Comparison of ENCODE assay signal across 13 cellular contexts in genomic region chrX:9899640-9900075, GRCh38.
DNase-seq lines count a peak whose midpoint lies in the region; ATAC-seq and TF ChIP-seq lines count a peak whose summit lies in the region.
"Had no signal": no experiment of that assay in that cellular context is flagged by ENCODE, and none has a peak within 500 bp of the region (broad histone marks: within the 10 kb centered on the region; RNA-seq: fewer than 3 reads in every experiment).

No MANE protein-coding gene starts in this region.

- no peak overlapping the region for H2AFZ ChIP-seq in fibroblast of lung (ENCODE audit: low read length)

- no peaks in the 10 kb centered on the region for H3K4me1 Mint-ChIP-seq in activated CD4-positive, alpha-beta T cell treated with anti-CD3 and anti-CD28 coated beads, Interleukin-2, amount 10 ng/mL, durations not matched to agents 24 days and 14 days
- H3K4me1 Mint-ChIP-seq: B cell; central memory CD8-positive, alpha-beta T cell had no signal

- H3K36me3 ChIP-seq in fibroblast of lung (ENCODE audit: control insufficient read depth, insufficient read depth, low read length) (no peaks in the 10 kb centered on the region), sigmoid colon (no peaks in the 10 kb centered on the region)

- no peaks in the 10 kb centered on the region for H3K36me3 Mint-ChIP-seq in activated CD4-positive, alpha-beta T cell treated with anti-CD3 and anti-CD28 coated beads, Interleukin-2, amount 10 ng/mL, durations not matched to agents 24 days and 14 days (ENCODE audit: low read depth)

- H3K9ac ChIP-seq in fibroblast of lung (ENCODE audit: insufficient read depth, low read length) = no peak overlapping the region

- H3K4me1 ChIP-seq in fibroblast of lung (ENCODE audit: control insufficient read depth, extremely low read depth, insufficient read depth, low read length) (peaks cover 12% of the 10 kb centered on the region), sigmoid colon (peaks cover 0 to 8% (median 4%) of the 10 kb centered on the region in 4 donors)

- no peak for TF ChIP-seq EP300 in sigmoid colon (IDR thresholded peaks at IDR 0.05)

- H3K27ac Mint-ChIP-seq in activated CD4-positive, alpha-beta T cell treated with anti-CD3 and anti-CD28 coated beads, Interleukin-2, amount 10 ng/mL, durations not matched to agents 24 days and 14 days = no peak overlapping the region
- H3K27ac Mint-ChIP-seq: B cell had no signal

- ATAC-seq in GM21737 (IDR thresholded peaks at IDR 0.05; ENCODE audit: unreplicated experiment) (no peak), HG02970 (IDR thresholded peaks at IDR 0.05; ENCODE audit: low FRiP score, unreplicated experiment) (no peak), HG02763 (IDR thresholded peaks at IDR 0.05; ENCODE audit: unreplicated experiment) (no peak)

- peaks cover 11% of the 10 kb centered on the region for H3K27me3 Mint-ChIP-seq in activated CD4-positive, alpha-beta T cell treated with anti-CD3 and anti-CD28 coated beads, Interleukin-2, amount 10 ng/mL, durations not matched to agents 24 days and 14 days

- DNase-seq in activated CD4-positive, alpha-beta T cell treated with anti-CD3 and anti-CD28 coated beads for 48 hours = peak; percentile 18
- DNase-seq in activated CD4-positive, alpha-beta T cell treated with anti-CD3 and anti-CD28 coated beads, Interleukin-2, amount 10 ng/mL, durations not matched to agents 24 days and 14 days = no peak
- DNase-seq in NCI-H510A (lab: John Stamatoyannopoulos, UW) (peak; percentile 30), fibroblast of lung (ENCODE audit: low read depth in 2 of 2) (peak; percentile 67 to 92), sigmoid colon (peak; percentile 63)
- DNase-seq: islet precursor cell, NCI-H1930, T-helper 9 cell had no signal

- WGBS in sigmoid colon, 2 donors = 53 to 57% methylated on average over 17 of the region's 17 CpGs

- no peak for TF ChIP-seq CTCF in fibroblast of lung (conservative IDR thresholded peaks at IDR 0.05 in 1 of 2, IDR thresholded peaks at IDR 0.05 in 1 of 2; ENCODE audit: low read depth in 1 of 2, low read length in 2 of 2)
- TF ChIP-seq CTCF in sigmoid colon (IDR thresholded peaks at IDR 0.05) = no peak

- H3K4me3 ChIP-seq in fibroblast of lung (replicated peaks in 1 of 4; ENCODE audit: control extremely low read depth in 1 of 4, insufficient read depth in 1 of 4, low read depth in 3 of 4, low read length in 4 of 4) = no peak overlapping the region
- H3K4me3 ChIP-seq in sigmoid colon = no peak overlapping the region

- no peak for TF ChIP-seq POLR2A in sigmoid colon (IDR thresholded peaks at IDR 0.05)

- H3K27ac ChIP-seq in fibroblast of lung (ENCODE audit: insufficient read depth, low read length) (no peak overlapping the region), sigmoid colon (peak overlapping the region in 1 of 4 donors; percentile 28)

- no peak overlapping the region for H3K4me3 Mint-ChIP-seq in activated CD4-positive, alpha-beta T cell treated with anti-CD3 and anti-CD28 coated beads, Interleukin-2, amount 10 ng/mL, durations not matched to agents 24 days and 14 days
- H3K4me3 Mint-ChIP-seq: B cell; central memory CD8-positive, alpha-beta T cell had no signal

- no peaks in the 10 kb centered on the region for H3K79me2 ChIP-seq in fibroblast of lung (ENCODE audit: control insufficient read depth, insufficient read depth, low read length)

- no peak overlapping the region for H3K4me2 ChIP-seq in fibroblast of lung (ENCODE audit: extremely low read depth, insufficient read depth, low read length)

- H3K9me3 Mint-ChIP-seq in activated CD4-positive, alpha-beta T cell treated with anti-CD3 and anti-CD28 coated beads, Interleukin-2, amount 10 ng/mL, durations not matched to agents 24 days and 14 days = no peaks in the 10 kb centered on the region
- H3K9me3 Mint-ChIP-seq: central memory CD8-positive, alpha-beta T cell had no signal

- no peaks in the 10 kb centered on the region for H4K20me1 ChIP-seq in fibroblast of lung (ENCODE audit: control insufficient read depth, extremely low read depth, insufficient read depth, low read length)

- H3K27me3 ChIP-seq in fibroblast of lung (ENCODE audit: control insufficient read depth, insufficient read depth, low read length) = no peaks in the 10 kb centered on the region
- H3K27me3 ChIP-seq in sigmoid colon = no peaks in the 10 kb centered on the region

- no peaks in the 10 kb centered on the region for H3K9me3 ChIP-seq in fibroblast of lung (ENCODE audit: control insufficient read depth, insufficient read depth, low read depth, low read length)
- no peaks in the 10 kb centered on the region for H3K9me3 ChIP-seq in sigmoid colon

- intact Hi-C loops in activated CD4-positive, alpha-beta T cell treated with anti-CD3 and anti-CD28 coated beads, Interleukin-2, amount 10 ng/mL, durations not matched to agents 24 days and 14 days (cut with micrococcal nuclease) = no loop called here
- intact Hi-C loops in sigmoid colon (cut with DNase I) = no loop called here
